Comparison of ENCODE assay signal across 18 cellular contexts in the genomic region with DNA sequence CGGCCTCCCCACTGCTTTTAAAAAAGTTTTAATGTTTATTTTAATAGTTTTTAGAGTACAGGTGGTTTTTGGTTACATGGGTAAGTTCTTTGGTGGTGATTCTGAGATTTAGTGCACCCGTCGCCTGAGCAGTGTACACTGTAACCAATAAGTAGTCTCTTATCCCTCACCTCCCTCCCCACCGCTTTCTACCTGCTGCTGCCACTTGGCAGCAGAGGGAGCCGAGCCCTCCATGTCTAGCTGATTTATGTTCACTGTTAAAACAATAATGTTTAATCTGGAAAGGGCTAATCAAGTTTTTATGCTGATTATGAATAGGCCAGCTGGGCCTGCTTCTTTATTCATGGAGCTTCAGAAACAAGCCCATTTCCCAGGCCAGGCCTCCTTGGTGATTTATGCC.
DNase-seq lines count a peak whose midpoint lies in the region; ATAC-seq and TF ChIP-seq lines count a peak whose summit lies in the region.
"Had no signal": no experiment of that assay in that cellular context is flagged by ENCODE, and none has a peak within 500 bp of the region (broad histone marks: within the 10 kb centered on the region; RNA-seq: fewer than 3 reads in every experiment).

No MANE protein-coding gene starts in this region.

- ATAC-seq in stimulated activated naive CD8-positive, alpha-beta T cell treated with anti-CD3 and anti-CD28 coated beads, Interleukin-15, Interleukin-2, amounts not matched to agents 100 U/mL and 50 U/mL, for 24 hours, result no peak
- ATAC-seq: HCT116 had no signal

- H3K27me3 Mint-ChIP-seq in chondrocyte (ENCODE audit: low read depth), result no peaks in the 10 kb centered on the region
- H3K27me3 Mint-ChIP-seq: CD4-positive, CD25-positive, alpha-beta regulatory T cell had no signal

- H3K4me1 Mint-ChIP-seq in chondrocyte (ENCODE audit: low read depth), result no peaks in the 10 kb centered on the region
- H3K4me1 Mint-ChIP-seq: CD4-positive, CD25-positive, alpha-beta regulatory T cell had no signal

- no peak overlapping the region for H3K4me3 ChIP-seq in left ventricle myocardium inferior
- H3K4me3 ChIP-seq: PC-9, SK-N-MC had no signal

- H3K27ac Mint-ChIP-seq in chondrocyte (ENCODE audit: unreplicated experiment), result no peak overlapping the region

- H3K4me1 ChIP-seq in left ventricle myocardium inferior, result no peaks in the 10 kb centered on the region

- H3K4me3 Mint-ChIP-seq in chondrocyte (ENCODE audit: unreplicated experiment), result no peak overlapping the region
- H3K4me3 Mint-ChIP-seq: CD4-positive, CD25-positive, alpha-beta regulatory T cell had no signal

- TF ChIP-seq CTCF in left ventricle myocardium inferior (IDR thresholded peaks at IDR 0.05; ENCODE audit: borderline replicate concordance), result no peak
- TF ChIP-seq CTCF in chondrocyte (IDR thresholded peaks at IDR 0.05), result no peak

- H3K9me3 Mint-ChIP-seq in chondrocyte (ENCODE audit: low read depth), result peaks cover 8% of the 10 kb centered on the region

- no peaks in the 10 kb centered on the region for H3K9me3 ChIP-seq in left ventricle myocardium inferior (replicated peaks)

- no peak overlapping the region for H3K27ac ChIP-seq in left ventricle myocardium inferior (replicated peaks)
- H3K27ac ChIP-seq: PC-9, SK-N-MC had no signal

- no peaks in the 10 kb centered on the region for H3K27me3 ChIP-seq in left ventricle myocardium inferior (ENCODE audit: low read depth)

- H3K36me3 ChIP-seq in left ventricle myocardium inferior, result no peaks in the 10 kb centered on the region

- peaks cover 15% of the 10 kb centered on the region for H3K36me3 Mint-ChIP-seq in chondrocyte (ENCODE audit: low read depth)

- DNase-seq in cardiac septum (ENCODE audit: low spot score) (peak; percentile 33), left ventricle myocardium inferior (no peak), NCI-H69 (lab: John Stamatoyannopoulos, UW) (peak; percentile 97), chondrocyte (ENCODE audit: low spot score) (peak; percentile 13), cerebellar nuclear complex (lab: John Stamatoyannopoulos, UW) (no peak), DMS153 (lab: John Stamatoyannopoulos, UW) (no peak)
- DNase-seq in stimulated activated naive CD8-positive, alpha-beta T cell treated with anti-CD3 and anti-CD28 coated beads, Interleukin-15, Interleukin-2, amounts not matched to agents 100 U/mL and 50 U/mL, for 24 hours, result no peak
- DNase-seq: CD4-positive, CD25-positive, alpha-beta regulatory T cell; NCI-H1092; NCI-H1694 treated with DMSO at 0.1 percent for 48 hours; NCI-H2171 treated with DMSO at 0.1 percent for 48 hours; NCI-H446; NCI-H526; PC-9; RPMI8226; SHP77 had no signal

- intact Hi-C loops in cardiac septum (cut with DNase I) (no loop called here), left ventricle myocardium inferior (cut with micrococcal nuclease) (no loop called here)

Comparison
In these comparisons a context has a peak if more than half of its experiments do, and no peak if none do; other contexts are left out.
1. DNase-seq: peak in cardiac septum (single experiment), NCI-H69 (single experiment) and chondrocyte (single experiment); none in left ventricle myocardium inferior (single experiment), cerebellar nuclear complex (0 of 2), stimulated activated naive CD8-positive, alpha-beta T cell treated with anti-CD3 and anti-CD28 coated beads, Interleukin-15, Interleukin-2, amounts not matched to agents 100 U/mL and 50 U/mL, for 24 hours (single experiment) and DMS153 (single experiment).